16 cellular contexts compared by ENCODE assay signal in the genomic region with DNA sequence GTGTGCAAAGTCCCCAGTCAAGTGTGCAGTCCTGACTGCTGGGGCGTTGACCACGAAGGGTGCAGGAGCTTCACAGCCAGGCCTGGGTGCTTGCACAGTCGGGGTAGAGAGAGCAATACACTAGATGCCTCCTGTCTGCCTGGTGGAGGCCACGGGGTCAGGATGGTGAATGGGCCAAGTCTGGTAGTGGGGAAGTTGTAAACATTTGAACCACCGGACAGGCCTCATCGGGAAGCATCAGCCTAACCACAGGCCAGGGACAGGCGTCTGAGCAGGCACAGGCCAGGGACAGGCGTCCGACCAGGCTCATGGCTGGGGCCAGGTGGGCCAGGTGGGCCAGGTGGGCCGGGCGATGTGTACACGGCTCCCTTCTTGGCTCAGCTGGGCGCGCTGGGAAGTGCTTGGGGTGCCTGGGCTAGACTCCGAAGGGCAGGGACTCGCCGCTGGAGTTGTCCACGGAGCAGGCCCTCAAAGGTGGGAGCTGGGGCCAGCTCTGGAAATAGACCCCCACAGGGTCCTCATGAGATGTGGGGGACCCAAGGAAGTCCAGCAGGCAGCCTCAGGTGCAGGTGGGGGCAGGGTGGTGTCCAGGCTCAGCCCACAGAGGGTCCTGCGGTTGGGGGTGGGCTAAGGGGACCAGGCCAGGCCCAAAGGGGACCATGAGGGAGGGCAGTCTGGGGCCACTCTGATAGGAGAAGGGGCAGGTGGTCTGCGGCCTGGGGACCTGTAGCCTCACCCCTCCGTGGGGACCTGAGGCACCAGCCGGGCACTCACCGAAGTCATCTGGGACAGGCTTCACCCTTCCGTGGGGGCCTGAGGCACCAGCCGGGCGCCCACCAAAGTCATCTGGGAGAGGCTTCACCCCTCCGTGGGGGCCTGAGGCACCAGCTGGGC. TPM values are rescaled to one million over a fixed set of nuclear protein-coding genes. Genes with fewer than 3 reads are reported as not detected.
DNase-seq lines count a peak whose midpoint lies in the region; ATAC-seq and TF ChIP-seq lines count a peak whose summit lies in the region.
"Had no signal": no experiment of that assay in that cellular context is flagged by ENCODE, and none has a peak within 500 bp of the region (broad histone marks: within the 10 kb centered on the region; RNA-seq: fewer than 3 reads in every experiment).

No MANE protein-coding gene starts in this region.

- H4K8ac ChIP-seq in IMR-90 (ENCODE audit: low read depth in 2 of 2, low read length in 2 of 2) = 0 out of 4 replicates have a peak overlapping the region, but pooled peaks of 1 of the 2 experiments have one; percentile 57

- TF ChIP-seq EP300 in gastroesophageal sphincter (IDR thresholded peaks at IDR 0.05) = no peak

- H3K79me1 ChIP-seq in IMR-90 (ENCODE audit: low read depth in 1 of 2, low read length in 2 of 2) = peaks cover 26 to 73% of the 10 kb centered on the region in 2 experiments

- H3K56ac ChIP-seq in IMR-90 (ENCODE audit: extremely low read depth, insufficient read depth, low read length) = no peak overlapping the region

- DNase-seq in AG04450 (ENCODE audit: low read depth, low spot score) (no peak), IMR-90 (no peak), osteocyte (ENCODE audit: extremely low spot score, unreplicated experiment) (peak; percentile 82), MM.1S (no peak)
- DNase-seq: activated CD4-positive, alpha-beta T cell treated with anti-CD3 and anti-CD28 coated beads, Interleukin-2, amount 10 ng/mL, durations not matched to agents 24 days and 14 days; MV-4-11; NCI-H446 treated with DMSO at 0.1 percent for 48 hours; OCI-M1; stimulated activated CD4-positive, alpha-beta T cell treated with anti-CD3 and anti-CD28 coated beads, Interleukin-4, amount 100 ng/mL, for 4 hours; stimulated activated naive CD4-positive, alpha-beta T cell treated with Interleukin-2 at 50 U/mL for 16 hours had no signal

- H3K4me3 ChIP-seq in AG04450 (ENCODE audit: low read depth, low read length) = no peak overlapping the region
- no peak overlapping the region for H3K4me3 ChIP-seq in IMR-90 (ENCODE audit: insufficient read depth, low read depth, low read length)
- H3K4me3 ChIP-seq in gastroesophageal sphincter = no peak overlapping the region
- no peak overlapping the region for H3K4me3 ChIP-seq in MM.1S (ENCODE audit: low read length)
- H3K4me3 ChIP-seq: BLaER1 treated with 17β-estradiol and CSF1 and Interleukin-3, amounts not matched to agents 10 nM and 100 nM had no signal

- no peak overlapping the region for H3K23ac ChIP-seq in IMR-90 (ENCODE audit: low read depth, low read length)

- 99% methylated on average over 11 of the region's 27 CpGs; no CpG with 5 or more reads in 1 of the 2 experiments for WGBS in IMR-90 (ENCODE audit: extremely low coverage in 2 of 2, insufficient read length in 1 of 2), 2 experiments
- 30% methylated on average over 2 of the region's 27 CpGs; no CpG with 5 or more reads in 1 of the 2 donors for WGBS in gastroesophageal sphincter (ENCODE audit: low coverage in 1 of 2), 2 donors

- no peaks in the 10 kb centered on the region for H3K79me2 ChIP-seq in MM.1S (ENCODE audit: low read length)

- dilution Hi-C loops in IMR-90 (cut with HindIII; ENCODE audit: low sequenced_read_pairs, unreplicated experiment) = no loop called here

- 0 out of 2 replicates have a peak, but pooled peaks cover 1% of the 10 kb centered on the region for H3K4me1 ChIP-seq in IMR-90 (ENCODE audit: control insufficient read depth, insufficient read depth, low read length)
- peaks cover 0 to 95% (median 35%) of the 10 kb centered on the region in 3 donors for H3K4me1 ChIP-seq in gastroesophageal sphincter
- H3K4me1 ChIP-seq in MM.1S (ENCODE audit: low read length) = no peaks in the 10 kb centered on the region

- H3K36me3 Mint-ChIP-seq in osteocyte (ENCODE audit: unreplicated experiment) = peaks cover 17% of the 10 kb centered on the region
- H3K36me3 Mint-ChIP-seq: activated naive CD4-positive, alpha-beta T cell treated with anti-CD3 and anti-CD28 coated beads, Interleukin-2, amount 50 U/mL, for 24 hours had no signal

- peaks cover 16% of the 10 kb centered on the region for H3K4me1 Mint-ChIP-seq in osteocyte (ENCODE audit: unreplicated experiment)
- H3K4me1 Mint-ChIP-seq: activated CD4-positive, alpha-beta T cell treated with anti-CD3 and anti-CD28 coated beads, Interleukin-2, amount 10 ng/mL, durations not matched to agents 24 days and 14 days; activated naive CD4-positive, alpha-beta T cell treated with anti-CD3 and anti-CD28 coated beads, Interleukin-2, amount 50 U/mL, for 24 hours had no signal

- H3K27me3 Mint-ChIP-seq in osteocyte (ENCODE audit: unreplicated experiment) = no peaks in the 10 kb centered on the region
- H3K27me3 Mint-ChIP-seq: activated CD4-positive, alpha-beta T cell treated with anti-CD3 and anti-CD28 coated beads, Interleukin-2, amount 10 ng/mL, durations not matched to agents 24 days and 14 days; activated naive CD4-positive, alpha-beta T cell treated with anti-CD3 and anti-CD28 coated beads, Interleukin-2, amount 50 U/mL, for 24 hours had no signal

- H3K9me3 ChIP-seq in AG04450 (ENCODE audit: control insufficient read depth, insufficient read depth, low read length) (peaks cover 27% of the 10 kb centered on the region; the same call in 1 of the 2 replicates), IMR-90 (ENCODE audit: control insufficient read depth, insufficient read depth, low read length) (no peaks in the 10 kb centered on the region), gastroesophageal sphincter (no peaks in the 10 kb centered on the region), MM.1S (replicated peaks; ENCODE audit: insufficient read depth, low read length) (no peaks in the 10 kb centered on the region)
- H3K9me3 ChIP-seq: BLaER1 treated with 17β-estradiol and CSF1 and Interleukin-3, amounts not matched to agents 10 nM and 100 nM had no signal

- no peak overlapping the region for H4K5ac ChIP-seq in IMR-90 (ENCODE audit: low read depth, low read length)

- no peak for TF ChIP-seq RAD21 in IMR-90 (IDR thresholded peaks at IDR 0.05; ENCODE audit: low read length)

- H3K9me2 ChIP-seq in MM.1S (replicated peaks; ENCODE audit: insufficient read depth, low read length) = no peaks in the 10 kb centered on the region

- TF ChIP-seq CTCF in AG04450 (IDR thresholded peaks at IDR 0.05; ENCODE audit: low read depth, low read length) (no peak), IMR-90 (conservative IDR thresholded peaks at IDR 0.05; ENCODE audit: low read depth, low read length) (no peak), gastroesophageal sphincter (IDR thresholded peaks at IDR 0.05) (no peak), osteocyte (IDR thresholded peaks at IDR 0.05) (no peak), MM.1S (IDR thresholded peaks at IDR 0.05; ENCODE audit: low read length) (no peak)

- no peak overlapping the region for H2BK15ac ChIP-seq in IMR-90 (ENCODE audit: low read depth, low read length)

- no peak overlapping the region for H2BK20ac ChIP-seq in IMR-90 (ENCODE audit: low read depth, low read length)

- H2AFZ ChIP-seq in IMR-90 (replicated peaks; ENCODE audit: low read length, poor library complexity) = no peak overlapping the region
- H2AFZ ChIP-seq in MM.1S (ENCODE audit: low read length) = no peak overlapping the region

- TF ChIP-seq POLR2A in IMR-90 (IDR thresholded peaks at IDR 0.05; ENCODE audit: low read depth, low read length) (no peak), gastroesophageal sphincter (IDR thresholded peaks at IDR 0.05) (no peak)

- H4K20me1 ChIP-seq in IMR-90 (ENCODE audit: insufficient read depth, low read length) = peaks cover 76% of the 10 kb centered on the region
- H4K20me1 ChIP-seq in MM.1S (ENCODE audit: insufficient read depth, low read length) = no peaks in the 10 kb centered on the region

- H3K9ac ChIP-seq in IMR-90 (ENCODE audit: low read depth, low read length) = no peak overlapping the region
- no peak overlapping the region for H3K9ac ChIP-seq in MM.1S (ENCODE audit: low read length)
- H3K9ac ChIP-seq: BLaER1 treated with 17β-estradiol and CSF1 and Interleukin-3, amounts not matched to agents 10 nM and 100 nM had no signal

- in situ Hi-C loops in IMR-90 (cut with MboI; ENCODE audit: low sequenced_read_pairs) = no loop called here

- peak overlapping the region; percentile 24; the same call in 1 of the 2 replicates for H2AK5ac ChIP-seq in IMR-90 (ENCODE audit: low read depth, low read length)

- no peak overlapping the region for H3K27ac Mint-ChIP-seq in osteocyte (ENCODE audit: unreplicated experiment)
- H3K27ac Mint-ChIP-seq: activated CD4-positive, alpha-beta T cell treated with anti-CD3 and anti-CD28 coated beads, Interleukin-2, amount 10 ng/mL, durations not matched to agents 24 days and 14 days; activated naive CD4-positive, alpha-beta T cell treated with anti-CD3 and anti-CD28 coated beads, Interleukin-2, amount 50 U/mL, for 24 hours had no signal

- no peak for ATAC-seq in IMR-90 (ENCODE audit: low read depth)
- ATAC-seq in gastroesophageal sphincter = no peak
- ATAC-seq in GM21381 (IDR thresholded peaks at IDR 0.05; ENCODE audit: unreplicated experiment) = no peak
- ATAC-seq in activated CD4-positive, CD25-positive, alpha-beta regulatory T cell treated with anti-CD3 and anti-CD28 coated beads, Interleukin-2, amount 50 U/mL, for 24 hours = no peak
- ATAC-seq in HG03439 (IDR thresholded peaks at IDR 0.05; ENCODE audit: unreplicated experiment) = no peak

- H3K14ac ChIP-seq in IMR-90 (replicated peaks; ENCODE audit: low read depth, low read length) = no peak overlapping the region

- H3K4me2 ChIP-seq in IMR-90 (ENCODE audit: low read depth, low read length) = no peak overlapping the region
- H3K4me2 ChIP-seq in MM.1S (ENCODE audit: low read depth, low read length) = no peak overlapping the region
- H3K4me2 ChIP-seq: BLaER1 treated with 17β-estradiol and CSF1 and Interleukin-3, amounts not matched to agents 10 nM and 100 nM had no signal

- BruUV-seq in IMR-90 (replicated peaks; lab: Mats Ljungman, UMichigan) = no TSS peak

- H3K9me3 Mint-ChIP-seq in osteocyte (ENCODE audit: unreplicated experiment) = no peaks in the 10 kb centered on the region
- H3K9me3 Mint-ChIP-seq: activated CD4-positive, alpha-beta T cell treated with anti-CD3 and anti-CD28 coated beads, Interleukin-2, amount 10 ng/mL, durations not matched to agents 24 days and 14 days; activated naive CD4-positive, alpha-beta T cell treated with anti-CD3 and anti-CD28 coated beads, Interleukin-2, amount 50 U/mL, for 24 hours had no signal

- H3K4ac ChIP-seq in IMR-90 (ENCODE audit: low read depth, low read length) = 0 out of 2 replicates have a peak overlapping the region, but pooled peaks have one; percentile 0

- H3F3A ChIP-seq in MM.1S (ENCODE audit: insufficient read depth, low read length) = no peaks in the 10 kb centered on the region

- POLR2A ChIA-PET in AG04450 (lab: Yijun Ruan, JAX) (interaction anchor here (0.5 to 1.5 kb wide), 4 partner anchors 53 to 147 kb away, joined by 3 to 8 read pairs (median 4); no protein-coding TSS in a partner anchor), IMR-90 (lab: Charles Lee; ENCODE audit: unreplicated experiment) (no interaction called here)

- H3K36me3 ChIP-seq in IMR-90 (ENCODE audit: control insufficient read depth, insufficient read depth, low read length) = peaks cover 97% of the 10 kb centered on the region
- H3K36me3 ChIP-seq in gastroesophageal sphincter = peaks cover 0 to 95% of the 10 kb centered on the region in 2 donors
- H3K36me3 ChIP-seq in MM.1S (replicated peaks; ENCODE audit: insufficient read depth, low read length) = no peaks in the 10 kb centered on the region
- H3K36me3 ChIP-seq: BLaER1 treated with 17β-estradiol and CSF1 and Interleukin-3, amounts not matched to agents 10 nM and 100 nM had no signal

- CTCF ChIA-PET in AG04450 (lab: Charles Lee) (no interaction called here), IMR-90 (lab: Yijun Ruan, JAX) (no interaction called here)

- intact Hi-C loops in IMR-90 (cut with micrococcal nuclease) = loop anchor here (5.0 kb wide), 1 partner anchor 101 kb away; the partner anchor contains the start of gene COL6A2

- H2BK5ac ChIP-seq in IMR-90 (ENCODE audit: low read depth, low read length, poor library complexity, severe bottlenecking) = peak overlapping the region; percentile 21

- no peak overlapping the region for H2BK120ac ChIP-seq in IMR-90 (ENCODE audit: low read depth, low read length)

- H3K9me1 ChIP-seq in IMR-90 (ENCODE audit: insufficient read depth, low read length) = 0 out of 2 replicates have a peak, but pooled peaks cover 6% of the 10 kb centered on the region

- H3K4me3 Mint-ChIP-seq in osteocyte (ENCODE audit: unreplicated experiment) = no peak overlapping the region
- H3K4me3 Mint-ChIP-seq: activated CD4-positive, alpha-beta T cell treated with anti-CD3 and anti-CD28 coated beads, Interleukin-2, amount 10 ng/mL, durations not matched to agents 24 days and 14 days; activated naive CD4-positive, alpha-beta T cell treated with anti-CD3 and anti-CD28 coated beads, Interleukin-2, amount 50 U/mL, for 24 hours had no signal

- no peaks in the 10 kb centered on the region for H3K27me3 ChIP-seq in AG04450 (ENCODE audit: control insufficient read depth, insufficient read depth, low read length)
- no peaks in the 10 kb centered on the region for H3K27me3 ChIP-seq in IMR-90 (ENCODE audit: control insufficient read depth, insufficient read depth, low read length)
- no peaks in the 10 kb centered on the region for H3K27me3 ChIP-seq in gastroesophageal sphincter
- H3K27me3 ChIP-seq in MM.1S (replicated peaks; ENCODE audit: insufficient read depth, low read length) = peaks cover 96% of the 10 kb centered on the region
- H3K27me3 ChIP-seq: BLaER1 treated with 17β-estradiol and CSF1 and Interleukin-3, amounts not matched to agents 10 nM and 100 nM had no signal

- H3K27ac ChIP-seq in AG04450 (ENCODE audit: low read depth, low read length) (peak overlapping the region; percentile 39), IMR-90 (ENCODE audit: insufficient read depth, low read length) (peak overlapping the region; percentile 60; the same call in 1 of the 2 replicates), gastroesophageal sphincter (peak overlapping the region in 3 of 4 donors; percentile 79 to 81 (median 80)), MM.1S (ENCODE audit: low read length) (no peak overlapping the region)
- H3K27ac ChIP-seq: BLaER1 treated with 17β-estradiol and CSF1 and Interleukin-3, amounts not matched to agents 10 nM and 100 nM had no signal

- H3K18ac ChIP-seq in IMR-90 (ENCODE audit: low read depth, low read length) = 0 out of 2 replicates have a peak overlapping the region, but pooled peaks have one; percentile 6

- no peak overlapping the region for H4K91ac ChIP-seq in IMR-90 (ENCODE audit: insufficient read depth, low read depth, low read length)

- peak overlapping the region; percentile 67 for H2AK9ac ChIP-seq in IMR-90 (replicated peaks; ENCODE audit: low read depth, low read length, poor library complexity)

RNA-seq across cellular contexts. Expression of gene COL6A1, which starts 15.0 kb away (rescaled TPM):
- polyA plus RNA-seq in AG04450 (2011; rRNA removed) (493 and 591 TPM in 2 replicates), IMR-90 (2012; rRNA removed) (1,556 and 1,578 TPM in 2 replicates)
- 196 and 210 TPM in 2 replicates for polyA minus RNA-seq in AG04450 (2011; rRNA and poly(A)+ RNA removed)
- total RNA-seq in IMR-90 (2012; rRNA removed) (173 and 186 TPM in 2 replicates), gastroesophageal sphincter (1,000 to 10,000 TPM in 2 of 4 donors, 100 to 1,000 TPM in 2; 477 to 1,231 (median 878) TPM), osteocyte (1,503 and 1,582 TPM in 2 replicates)
- 1,992 and 3,331 TPM in 2 replicates for polyA plus RNA-seq in IMR-90 (2012; cell fraction: cytosol; rRNA removed)
- polyA plus RNA-seq in IMR-90 (2012; cell fraction: nucleus; rRNA removed; ENCODE audit: low replicate concordance) = 5,237 and 11,886 TPM in 2 replicates
